17 cellular contexts compared by ENCODE assay signal in genomic region chr9:25681270-25681669, GRCh38. TPM values are rescaled to one million over a fixed set of nuclear protein-coding genes. Genes with fewer than 3 reads are reported as not detected.
A peak's percentile ranks its signal among the peaks of the same experiment; 100 is the strongest.
DNase-seq lines count a peak whose midpoint lies in the region; TF ChIP-seq lines count a peak whose summit lies in the region.
"Had no signal": no experiment of that assay in that cellular context is flagged by ENCODE, and none has a peak within 500 bp of the region (broad histone marks: within the 10 kb centered on the region; RNA-seq: fewer than 3 reads in every experiment).

No MANE protein-coding gene starts in this region.

- TF ChIP-seq POLR2A in uterus (IDR thresholded peaks at IDR 0.05), result no peak

- no peak overlapping the region for H3K4me2 ChIP-seq in PC-9

- intact Hi-C loops in uterus (cut with DNase I; ENCODE audit: low total_unique reads), result no loop called here
- intact Hi-C loops in PC-9 (cut with micrococcal nuclease; ENCODE audit: unreplicated experiment), result no loop called here

- CTCF ChIA-PET in PC-9 (lab: Charles Lee), result no interaction called here

- H3K27me3 ChIP-seq in uterus (no peaks in the 10 kb centered on the region), PC-9 (ENCODE audit: insufficient read depth, low read depth) (no peaks in the 10 kb centered on the region)

- BruUV-seq in PC-9 (replicated peaks; lab: Mats Ljungman, UMichigan), result no TSS peak

- peaks cover 0 to 6% of the 10 kb centered on the region in 2 donors for H3K4me1 ChIP-seq in uterus
- peaks cover 14% of the 10 kb centered on the region for H3K4me1 ChIP-seq in PC-9 (replicated peaks; ENCODE audit: insufficient read depth)
- H3K4me1 ChIP-seq: parathyroid adenoma had no signal

- no peaks in the 10 kb centered on the region for H3K79me2 ChIP-seq in PC-9 (ENCODE audit: low read depth)
- H3K79me2 ChIP-seq: parathyroid adenoma had no signal

- H3K36me3 ChIP-seq in uterus (no peaks in the 10 kb centered on the region), PC-9 (ENCODE audit: low read depth) (no peaks in the 10 kb centered on the region)
- H3K36me3 ChIP-seq: stomach had no signal

- POLR2A ChIA-PET in PC-9 (lab: Charles Lee; ENCODE audit: unreplicated experiment), result no interaction called here

- DNase-seq in HS-27A (ENCODE audit: low read depth) (peak; percentile 19), astrocyte of the cerebellum (ENCODE audit: low read depth) (peak; percentile 42), glomerular visceral epithelial cell (ENCODE audit: extremely low spot score) (peak; percentile 64), uterus (no peak), PC-9 (no peak), HPDE6-E6E7 (ENCODE audit: extremely low spot score) (no peak), NCI-H69 (lab: John Stamatoyannopoulos, UW) (no peak)
- DNase-seq: activated B cell treated with CpG ODN at 0.5 μM for 24 hours; caudate nucleus; endodermal cell; MM.1S; mucosa of descending colon; NCI-H748 treated with DMSO at 0.1 percent for 48 hours; stimulated activated CD4-positive, alpha-beta T cell treated with anti-CD3 and anti-CD28 coated beads, Interleukin-12 subunit alpha, Interleukin-12 subunit beta, amount 100 ng/mL, for 4 hours; stomach; T-helper 1 cell had no signal

- H3K9me3 ChIP-seq in uterus (no peaks in the 10 kb centered on the region), PC-9 (ENCODE audit: insufficient read depth, low read depth) (no peaks in the 10 kb centered on the region)
- H3K9me3 ChIP-seq: mucosa of descending colon, stomach had no signal

- TF ChIP-seq CTCF in astrocyte of the cerebellum (IDR thresholded peaks at IDR 0.05; ENCODE audit: low read depth, low read length, missing control alignments), result no peak
- TF ChIP-seq CTCF in uterus (IDR thresholded peaks at IDR 0.05), result no peak
- TF ChIP-seq CTCF in PC-9 (conservative IDR thresholded peaks at IDR 0.05), result no peak

- peak overlapping the region; percentile 0 to 3 for H3K27ac ChIP-seq in uterus
- H3K27ac ChIP-seq in PC-9, result no peak overlapping the region
- H3K27ac ChIP-seq: parathyroid adenoma, stomach had no signal

- 0 out of 2 replicates have a peak, but pooled peaks cover 4% of the 10 kb centered on the region for H3F3A ChIP-seq in PC-9 (ENCODE audit: insufficient read depth, low read depth)

- H2AFZ ChIP-seq in PC-9, result no peak overlapping the region
- H2AFZ ChIP-seq: parathyroid adenoma had no signal

- H3K4me3 ChIP-seq in astrocyte of the cerebellum (ENCODE audit: low read depth, low read length) (no peak overlapping the region), uterus (no peak overlapping the region), PC-9 (no peak overlapping the region)
- H3K4me3 ChIP-seq: mucosa of descending colon, stomach had no signal

- in situ Hi-C loops in astrocyte of the cerebellum (cut with HindIII; ENCODE audit: low sequenced_read_pairs), result no loop called here

- H4K20me1 ChIP-seq in PC-9 (ENCODE audit: insufficient read depth), result no peaks in the 10 kb centered on the region

- no peaks in the 10 kb centered on the region for H3K9me2 ChIP-seq in PC-9 (ENCODE audit: insufficient read depth)

RNA-seq across cellular contexts. Expression of gene TUSC1, which starts 3.0 kb away (rescaled TPM):
- total RNA-seq in uterus (10 to 100 TPM; 10.9 to 36.4 (median 21.9) TPM), PC-9 (2021) (0.39 and 0.88 TPM in 2 replicates)

Comparison
In these comparisons a context has a peak if more than half of its experiments do, and no peak if none do; other contexts are left out.
1. DNase-seq: peak in HS-27A (single experiment), astrocyte of the cerebellum (single experiment) and glomerular visceral epithelial cell (single experiment); none in uterus (0 of 2), PC-9 (0 of 2), HPDE6-E6E7 (single experiment) and NCI-H69 (single experiment).